8 cellular contexts compared by ENCODE assay signal in genomic region chr17:16652847-16653366, GRCh38. TPM values are rescaled to one million over a fixed set of nuclear protein-coding genes. Genes with fewer than 3 reads are reported as not detected.
DNase-seq lines count a peak whose midpoint lies in the region; ATAC-seq, FAIRE-seq and TF ChIP-seq lines count a peak whose summit lies in the region.

No MANE protein-coding gene starts in this region.

- H3K79me2 ChIP-seq in KMS-11 (ENCODE audit: insufficient read depth, low read depth) (no peaks in the 10 kb centered on the region), HepG2 (ENCODE audit: insufficient read depth, low read length) (no peaks in the 10 kb centered on the region)

- intact Hi-C loops in HepG2 (cut with micrococcal nuclease; ENCODE audit: unreplicated experiment) = no loop called here
- intact Hi-C loops in thyroid gland (cut with DNase I) = no loop called here

- TF ChIP-seq CTCF in GM12875 (IDR thresholded peaks at IDR 0.05; ENCODE audit: borderline replicate concordance, insufficient read depth, low read depth, low read length) (no peak), KMS-11 (conservative IDR thresholded peaks at IDR 0.05; ENCODE audit: low read depth, low read length) (no peak), brain microvascular endothelial cell (IDR thresholded peaks at IDR 0.05; ENCODE audit: low read depth, low read length, missing control alignments) (no peak), HepG2 (CRISPR knock-in tag; IDR thresholded peaks at IDR 0.05) (no peak), thyroid gland (IDR thresholded peaks at IDR 0.05) (no peak)

- H3K36me3 ChIP-seq in KMS-11 (ENCODE audit: insufficient read depth) = no peaks in the 10 kb centered on the region
- no peaks in the 10 kb centered on the region for H3K36me3 ChIP-seq in brain microvascular endothelial cell (replicated peaks)
- H3K36me3 ChIP-seq in HepG2 (replicated peaks in 1 of 2; ENCODE audit: control insufficient read depth in 1 of 2, insufficient read depth in 2 of 2, low read length in 2 of 2) = no peaks in the 10 kb centered on the region
- H3K36me3 ChIP-seq in thyroid gland = no peaks in the 10 kb centered on the region

- H3K4me1 ChIP-seq in KMS-11 (ENCODE audit: low read depth, poor library complexity, severe bottlenecking) (peaks cover 4% of the 10 kb centered on the region), HepG2 (ENCODE audit: insufficient read depth, low read length) (peaks cover 11% of the 10 kb centered on the region; the same call in 1 of the 2 replicates), thyroid gland (peaks cover 5 to 8% of the 10 kb centered on the region in 2 donors)

- H3K4me3 ChIP-seq in GM12875 (ENCODE audit: low read depth, low read length) = peak overlapping the region; percentile 89
- H3K4me3 ChIP-seq in KMS-11 (IDR thresholded peaks at IDR 0.05; ENCODE audit: insufficient read depth, low read depth, low read length) = no peak overlapping the region
- peak overlapping the region; percentile 87 for H3K4me3 ChIP-seq in brain microvascular endothelial cell (ENCODE audit: low read depth, low read length)
- H3K4me3 ChIP-seq in HepG2 (replicated peaks in 1 of 3; ENCODE audit: insufficient read depth in 1 of 3, low read depth in 2 of 3, low read length in 3 of 3) = peak overlapping the region; percentile 70 to 82 (median 73)
- peak overlapping the region; percentile 4 to 75 (median 55) for H3K4me3 ChIP-seq in thyroid gland (replicated peaks in 1 of 3)

- no peak for FAIRE-seq in HepG2 (lab: Jason Lieb, UNC)
- no peak for FAIRE-seq in RCC 7860 (lab: Jason Lieb, UNC)

- H4K20me1 ChIP-seq in KMS-11 (ENCODE audit: insufficient read depth) = no peaks in the 10 kb centered on the region
- no peaks in the 10 kb centered on the region for H4K20me1 ChIP-seq in HepG2 (ENCODE audit: insufficient read depth, low read length)

- H3K9ac ChIP-seq in KMS-11 (peak overlapping the region; percentile 71), HepG2 (ENCODE audit: insufficient read depth, low read depth, low read length) (peak overlapping the region; percentile 79)

- DNase-seq in brain microvascular endothelial cell = no peak
- no peak for DNase-seq in HepG2 (ENCODE audit: low spot score)
- no peak for DNase-seq in thyroid gland
- DNase-seq in RCC 7860 (ENCODE audit: low spot score) = no peak
- DNase-seq in DMS79 (lab: John Stamatoyannopoulos, UW) = no peak
- DNase-seq in effector CD4-positive, alpha-beta T cell = no peak

- POLR2A ChIA-PET in HepG2 (lab: Yijun Ruan, JAX) = no interaction called here

- no peaks in the 10 kb centered on the region for H3K27me3 ChIP-seq in KMS-11 (ENCODE audit: insufficient read depth, low read depth)
- no peaks in the 10 kb centered on the region for H3K27me3 ChIP-seq in brain microvascular endothelial cell (replicated peaks)
- H3K27me3 ChIP-seq in HepG2 (ENCODE audit: control insufficient read depth in 1 of 2, insufficient read depth in 2 of 2, low read length in 2 of 2) = no peaks in the 10 kb centered on the region
- H3K27me3 ChIP-seq in thyroid gland = no peaks in the 10 kb centered on the region

- TF ChIP-seq POLR2A in HepG2 (IDR thresholded peaks at IDR 0.05; ENCODE audit: insufficient read depth in 1 of 2, low read depth in 2 of 2, low read length in 2 of 2) (no peak), thyroid gland (IDR thresholded peaks at IDR 0.05) (no peak)

- peak overlapping the region; percentile 43; the same call in 1 of the 2 replicates for H3K27ac ChIP-seq in KMS-11
- no peak overlapping the region for H3K27ac ChIP-seq in brain microvascular endothelial cell
- H3K27ac ChIP-seq in HepG2 (ENCODE audit: extremely low read length, insufficient read depth, low read length) = peak overlapping the region; percentile 82
- peak overlapping the region; percentile 89 to 96 (median 93) for H3K27ac ChIP-seq in thyroid gland

- ATAC-seq in HepG2 = peak; percentile 10

- H2AFZ ChIP-seq in KMS-11 (ENCODE audit: low read depth) (peak overlapping the region; percentile 69), HepG2 (ENCODE audit: low read length) (no peak overlapping the region)

- in situ Hi-C loops in brain microvascular endothelial cell (cut with HindIII; ENCODE audit: low pct_ligation_motif_present, low sequenced_read_pairs) = no loop called here
- in situ Hi-C loops in HepG2 (cut with HindIII; ENCODE audit: extremely low pct_ligation_motif_present, low pct_unique_long_range_greater_than_20kb) = no loop called here

- TSS peak; percentile 65 for BruUV-seq in HepG2 (replicated peaks; lab: Mats Ljungman, UMichigan)

- 12% methylated on average over 8 of the region's 8 CpGs for WGBS in HepG2 (ENCODE audit: low lambda C conversion rate)
- 22 to 28% methylated on average over 7 to 8 of the region's 8 CpGs for WGBS in thyroid gland, 2 donors

- peak overlapping the region; percentile 60 for H3K4me2 ChIP-seq in KMS-11
- peak overlapping the region; percentile 89 for H3K4me2 ChIP-seq in HepG2 (ENCODE audit: low read depth, low read length)

- TF ChIP-seq RAD21 in HepG2 (CRISPR knock-in tag; IDR thresholded peaks at IDR 0.05) = no peak

- CTCF ChIA-PET in HepG2 (lab: Yijun Ruan, JAX; ENCODE audit: low intra/inter-chr PET ratio, low total read pairs) = no interaction called here

- TF ChIP-seq EP300 in HepG2 (IDR thresholded peaks at IDR 0.05; ENCODE audit: low read depth in 2 of 2, low read length in 2 of 2) (no peak), HepG2 (CRISPR knock-in tag; IDR thresholded peaks at IDR 0.05; ENCODE audit: borderline replicate concordance) (no peak)

- H3K9me3 ChIP-seq in HepG2 (ENCODE audit: low read length) (no peaks in the 10 kb centered on the region), thyroid gland (no peaks in the 10 kb centered on the region)

RNA-seq across cellular contexts. Expression of gene ZNF624, which starts 0.7 kb away (rescaled TPM):
- total RNA-seq in HepG2 (2016; rRNA removed; fragmentation: Illumina TruSeq; extraction: Trizol) = 3.5 and 4.3 TPM in 2 replicates
- 0.44 and 0.61 TPM in 2 replicates for total RNA-seq in HepG2 (2016; cell fraction: cytosol; rRNA removed; fragmentation: Illumina TruSeq; extraction: Trizol; ENCODE audit: low read depth)
- 3.4 and 4.0 TPM in 2 replicates for total RNA-seq in HepG2 (2016; cell fraction: insoluble cytoplasmic fraction; rRNA removed; fragmentation: Illumina TruSeq; extraction: Trizol)
- total RNA-seq in HepG2 (2016; cell fraction: membrane; rRNA removed; fragmentation: Illumina TruSeq; extraction: Trizol) = 0.90 and 1.1 TPM in 2 replicates
- 4.5 and 4.6 TPM in 2 replicates for total RNA-seq in HepG2 (2016; cell fraction: nucleus; rRNA removed; fragmentation: Illumina TruSeq; extraction: Trizol)
- 0.67 and 0.75 TPM in 2 replicates for polyA plus RNA-seq in HepG2 (2011; rRNA removed)
- 0.19 and 0.35 TPM in 2 replicates for polyA plus RNA-seq in HepG2 (2011; cell fraction: cytosol; rRNA removed)
- 0.93 and 1.0 TPM in 2 replicates for polyA plus RNA-seq in HepG2 (2011; cell fraction: nucleus; rRNA removed)
- 1.2 and 1.4 TPM in 2 replicates for polyA plus RNA-seq in HepG2 (2012)
- polyA plus RNA-seq in HepG2 (2016; cell fraction: cytosol; fragmentation: Illumina TruSeq; extraction: Trizol; ENCODE audit: low read depth) = 0.16 TPM in 1 of 2 replicates, not detected in the other
- polyA plus RNA-seq in HepG2 (2016; cell fraction: insoluble cytoplasmic fraction; fragmentation: Illumina TruSeq; extraction: Trizol; ENCODE audit: low read depth) = 1.9 and 2.4 TPM in 2 replicates
- polyA plus RNA-seq in HepG2 (2016; cell fraction: membrane; fragmentation: Illumina TruSeq; extraction: Trizol; ENCODE audit: low read depth) = 0.13 and 0.15 TPM in 2 replicates
- polyA plus RNA-seq in HepG2 (2016; cell fraction: nucleus; fragmentation: Illumina TruSeq; extraction: Trizol; ENCODE audit: insufficient read depth, low read depth) = 1.7 and 1.9 TPM in 2 replicates
- polyA minus RNA-seq in HepG2 (2011; rRNA and poly(A)+ RNA removed; ENCODE audit: low replicate concordance) = 1.6 and 1.8 TPM in 2 replicates
- polyA minus RNA-seq in HepG2 (2011; cell fraction: cytosol; rRNA and poly(A)+ RNA removed) = 2.1 and 3.1 TPM in 2 replicates
- polyA minus RNA-seq in HepG2 (2011; cell fraction: nucleus; rRNA and poly(A)+ RNA removed) = 7.1 and 9.6 TPM in 2 replicates
- total RNA-seq in thyroid gland = 1 to 10 TPM; 3.1 to 6.4 (median 4.9) TPM

RNA-seq across cellular contexts. Expression of gene CCDC144A, which starts 37.1 kb away (rescaled TPM):
- total RNA-seq in HepG2 (2016; rRNA removed; fragmentation: Illumina TruSeq; extraction: Trizol) = 0.09 TPM in 1 of 2 replicates, not detected in the other
- total RNA-seq in HepG2 (2016; cell fraction: cytosol; rRNA removed; fragmentation: Illumina TruSeq; extraction: Trizol; ENCODE audit: low read depth) = not detected in 2 replicates
- total RNA-seq in HepG2 (2016; cell fraction: insoluble cytoplasmic fraction; rRNA removed; fragmentation: Illumina TruSeq; extraction: Trizol) = 0.02 TPM in 1 of 2 replicates, not detected in the other
- total RNA-seq in HepG2 (2016; cell fraction: membrane; rRNA removed; fragmentation: Illumina TruSeq; extraction: Trizol) = not detected in 2 replicates
- 0.09 and 0.31 TPM in 2 replicates for total RNA-seq in HepG2 (2016; cell fraction: nucleus; rRNA removed; fragmentation: Illumina TruSeq; extraction: Trizol)
- not detected in 2 replicates for polyA plus RNA-seq in HepG2 (2011; rRNA removed)
- polyA plus RNA-seq in HepG2 (2011; cell fraction: cytosol; rRNA removed) = not detected in 2 replicates
- polyA plus RNA-seq in HepG2 (2011; cell fraction: nucleus; rRNA removed) = 0.02 and 0.07 TPM in 2 replicates
- not detected in 2 replicates for polyA plus RNA-seq in HepG2 (2012)
- not detected in 2 replicates for polyA plus RNA-seq in HepG2 (2016; cell fraction: cytosol; fragmentation: Illumina TruSeq; extraction: Trizol; ENCODE audit: low read depth)
- not detected in 2 replicates for polyA plus RNA-seq in HepG2 (2016; cell fraction: insoluble cytoplasmic fraction; fragmentation: Illumina TruSeq; extraction: Trizol; ENCODE audit: low read depth)
- not detected in 2 replicates for polyA plus RNA-seq in HepG2 (2016; cell fraction: membrane; fragmentation: Illumina TruSeq; extraction: Trizol; ENCODE audit: low read depth)
- polyA plus RNA-seq in HepG2 (2016; cell fraction: nucleus; fragmentation: Illumina TruSeq; extraction: Trizol; ENCODE audit: insufficient read depth, low read depth) = not detected in 2 replicates
- 0.06 and 1.8 TPM in 2 replicates for polyA minus RNA-seq in HepG2 (2011; rRNA and poly(A)+ RNA removed; ENCODE audit: low replicate concordance)
- not detected in 2 replicates for polyA minus RNA-seq in HepG2 (2011; cell fraction: cytosol; rRNA and poly(A)+ RNA removed)
- 0.13 and 0.37 TPM in 2 replicates for polyA minus RNA-seq in HepG2 (2011; cell fraction: nucleus; rRNA and poly(A)+ RNA removed)
- 10 to 100 TPM in 1 of 4 donors, 1 to 10 TPM in 2, under 1 TPM in 1; 0.78 to 31.5 (median 2.1) TPM for total RNA-seq in thyroid gland
